16 cellular contexts compared by ENCODE assay signal in genomic region chr17:5364696-5365095, GRCh38.
"Had no signal": no experiment of that assay in that cellular context is flagged by ENCODE, and none has a peak within 500 bp of the region (broad histone marks: within the 10 kb centered on the region; RNA-seq: fewer than 3 reads in every experiment).

No MANE protein-coding gene starts in this region.

- H3K9me3 Mint-ChIP-seq: endodermal cell; natural killer cell treated with Interleukin-12 subunit alpha and Interleukin-12 subunit beta and Interleukin-15 and Interleukin-18, amount 100 ng/mL, for 72 hours; stimulated activated naive CD8-positive, alpha-beta T cell treated with anti-CD3 and anti-CD28 coated beads, Interleukin-15, amount 100 ng/mL, for 72 hours had no signal

- H3K4me3 Mint-ChIP-seq: endodermal cell; natural killer cell treated with Interleukin-12 subunit alpha and Interleukin-12 subunit beta and Interleukin-15 and Interleukin-18, amount 100 ng/mL, for 72 hours; stimulated activated naive CD8-positive, alpha-beta T cell treated with anti-CD3 and anti-CD28 coated beads, Interleukin-15, amount 100 ng/mL, for 72 hours had no signal

- H3K27me3 Mint-ChIP-seq: natural killer cell treated with Interleukin-12 subunit alpha and Interleukin-12 subunit beta and Interleukin-15 and Interleukin-18, amount 100 ng/mL, for 72 hours; stimulated activated naive CD8-positive, alpha-beta T cell treated with anti-CD3 and anti-CD28 coated beads, Interleukin-15, amount 100 ng/mL, for 72 hours had no signal

- H3K27ac Mint-ChIP-seq: endodermal cell had no signal

- H3K4me1 ChIP-seq: testis, upper lobe of left lung had no signal

- H3K4me1 Mint-ChIP-seq: stimulated activated naive CD8-positive, alpha-beta T cell treated with anti-CD3 and anti-CD28 coated beads, Interleukin-15, amount 100 ng/mL, for 72 hours had no signal

- H3K9me3 ChIP-seq: ascending aorta, testis, upper lobe of left lung had no signal

- H3K4me3 ChIP-seq: ascending aorta, dorsolateral prefrontal cortex, hepatocyte, testis, upper lobe of left lung had no signal

- H3K27me3 ChIP-seq: ascending aorta, dorsolateral prefrontal cortex, hepatocyte, testis, upper lobe of left lung had no signal

- H3K27ac ChIP-seq: ascending aorta, hepatocyte, testis, upper lobe of left lung had no signal

- ATAC-seq: left lobe of liver; natural killer cell treated with Interleukin-12 subunit alpha and Interleukin-12 subunit beta and Interleukin-15 and Interleukin-18, amount 100 ng/mL, for 72 hours; stimulated activated naive CD8-positive, alpha-beta T cell treated with anti-CD3 and anti-CD28 coated beads, Interleukin-15, amount 100 ng/mL, for 72 hours had no signal

- DNase-seq: activated CD4-positive, CD25-positive, alpha-beta regulatory T cell treated with anti-CD3 and anti-CD28 coated beads, Interleukin-2, amount 50 U/mL, for 72 hours; activated gamma-delta T cell; dorsolateral prefrontal cortex; endodermal cell; islet precursor cell; posterior cingulate gyrus; retina; stimulated activated CD4-positive, alpha-beta T cell treated with anti-CD3 and anti-CD28 coated beads, Interleukin-4, amount 100 ng/mL, for 24 hours; stimulated activated naive CD8-positive, alpha-beta T cell treated with anti-CD3 and anti-CD28 coated beads, Interleukin-15, amount 100 ng/mL, for 72 hours; T1000; testis; upper lobe of left lung had no signal
